Comparison of ENCODE assay signal across 31 cellular contexts in the genomic region with DNA sequence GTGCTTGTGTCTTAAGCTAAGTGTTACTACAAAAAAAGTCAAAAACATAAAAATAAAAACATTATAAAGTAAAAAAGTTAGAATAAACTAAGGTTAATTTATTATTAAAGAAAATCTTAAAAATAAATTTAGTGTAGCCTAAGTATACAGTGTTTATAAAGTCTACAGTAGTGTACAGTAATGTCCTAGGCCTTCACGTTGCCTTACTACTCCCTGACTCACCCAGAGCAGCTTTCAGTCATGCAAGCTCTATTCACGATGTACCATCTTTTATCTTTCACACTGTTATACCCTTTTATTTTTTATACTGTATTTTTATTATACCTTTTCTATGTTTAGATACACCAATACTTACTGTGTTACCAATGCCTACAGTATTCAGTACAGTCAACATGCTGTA.
"Had no signal": no experiment of that assay in that cellular context is flagged by ENCODE, and none has a peak within 500 bp of the region (broad histone marks: within the 10 kb centered on the region; RNA-seq: fewer than 3 reads in every experiment).

No MANE protein-coding gene starts in this region.

- H3K27ac ChIP-seq: brain microvascular endothelial cell, coronary artery, dorsolateral prefrontal cortex, WERI-Rb-1 had no signal

- ATAC-seq: activated CD4-positive, alpha-beta T cell treated with anti-CD3 and anti-CD28 coated beads for 36 hours; activated CD8-positive, alpha-beta memory T cell treated with anti-CD3 and anti-CD28 coated beads, Interleukin-2, amount 10 ng/mL, durations not matched to agents 7 days and 5 days; activated CD8-positive, alpha-beta T cell treated with anti-CD3 and anti-CD28 coated beads, Interleukin-2, amount 10 ng/mL, durations not matched to agents 7 days and 5 days; activated T-cell treated with anti-CD3 and anti-CD28 coated beads, Interleukin-2, amount 50 U/mL, for 72 hours; esophagus mucosa had no signal

- H3K36me3 ChIP-seq: brain microvascular endothelial cell, WERI-Rb-1 had no signal

- H3K27me3 ChIP-seq: brain microvascular endothelial cell, dorsolateral prefrontal cortex had no signal

- DNase-seq: activated B cell treated with CpG ODN at 0.5 μM for 24 hours; activated CD4-positive, alpha-beta memory T cell treated with anti-CD3 and anti-CD28 coated beads for 36 hours; activated CD4-positive, alpha-beta T cell treated with anti-CD3 and anti-CD28 coated beads for 36 hours; activated CD4-positive, alpha-beta T cell treated with anti-CD3 and anti-CD28 coated beads, Interleukin-2, amount 10 ng/mL, durations not matched to agents 24 days and 14 days; activated CD4-positive, CD25-positive, alpha-beta regulatory T cell treated with anti-CD3 and anti-CD28 coated beads, Interleukin-2, amount 50 U/mL, for 72 hours; activated CD8-positive, alpha-beta memory T cell treated with anti-CD3 and anti-CD28 coated beads, Interleukin-2, amount 10 ng/mL, durations not matched to agents 7 days and 5 days; activated CD8-positive, alpha-beta memory T cell treated with anti-CD3 and anti-CD28 coated beads, Interleukin-2, amount 50 U/mL, for 48 hours; activated CD8-positive, alpha-beta T cell treated with anti-CD3 and anti-CD28 coated beads, Interleukin-2, amount 10 ng/mL, durations not matched to agents 7 days and 5 days; activated effector memory CD4-positive, alpha-beta T cell treated with Interleukin-2 at 50 U/mL for 16 hours; activated gamma-delta T cell treated with Interleukin-2 at 50 U/mL for 16 hours; activated naive CD4-positive, alpha-beta T cell treated with anti-CD3 and anti-CD28 coated beads, Interleukin-2, amount 50 U/mL, for 16 hours; activated naive CD4-positive, alpha-beta T cell treated with Interleukin-2 at 50 U/mL for 16 hours; activated T-cell treated with anti-CD3 and anti-CD28 coated beads for 4 hours; activated T-cell treated with anti-CD3 and anti-CD28 coated beads, Interleukin-2, amount 50 U/mL, for 24 hours; activated T-cell treated with anti-CD3 and anti-CD28 coated beads, Interleukin-2, amount 50 U/mL, for 72 hours; amniotic stem cell; anterior cingulate cortex; brain microvascular endothelial cell; dorsolateral prefrontal cortex; effector memory CD4-positive, alpha-beta T cell; endodermal cell; foreskin fibroblast; head of caudate nucleus; hippocampal formation; T1000; WERI-Rb-1 had no signal

- FAIRE-seq: astrocyte, bronchial epithelial cell, frontal cortex had no signal

- H3K4me3 ChIP-seq: coronary artery, dorsolateral prefrontal cortex had no signal
